ENCODE assay signal across 17 cellular contexts in genomic region chr20:46939566-46939965, GRCh38. TPM values are rescaled to one million over a fixed set of nuclear protein-coding genes. Genes with fewer than 3 reads are reported as not detected.
DNase-seq lines count a peak whose midpoint lies in the region; ATAC-seq and TF ChIP-seq lines count a peak whose summit lies in the region.
"Had no signal": no experiment of that assay in that cellular context is flagged by ENCODE, and none has a peak within 500 bp of the region (broad histone marks: within the 10 kb centered on the region; RNA-seq: fewer than 3 reads in every experiment).

No MANE protein-coding gene starts in this region.

- no peaks in the 10 kb centered on the region for H4K20me1 ChIP-seq in osteoblast (ENCODE audit: insufficient read depth, low read length)

- no peaks in the 10 kb centered on the region for H3K36me3 ChIP-seq in osteoblast (ENCODE audit: insufficient read depth, low read length)

- no peak overlapping the region for H3K27ac ChIP-seq in osteoblast (ENCODE audit: low read depth, low read length)
- H3K27ac ChIP-seq: HL-60 had no signal

- H3K4me3 ChIP-seq in osteoblast (ENCODE audit: insufficient read depth, low read length): no peak overlapping the region

- H3K9me3 Mint-ChIP-seq in activated CD8-positive, alpha-beta T cell treated with anti-CD3 and anti-CD28 coated beads, Interleukin-2, amount 10 ng/mL, durations not matched to agents 7 days and 5 days (ENCODE audit: insufficient read depth): no peaks in the 10 kb centered on the region
- H3K9me3 Mint-ChIP-seq: CD4-positive, alpha-beta memory T cell; H9; HFFc6 had no signal

- H3K9me3 ChIP-seq in osteoblast (ENCODE audit: low read depth, low read length): no peaks in the 10 kb centered on the region

- no peak overlapping the region for H2AFZ ChIP-seq in osteoblast (ENCODE audit: low read length)

- peak; percentile 6 for DNase-seq in SKM-1 treated with dmso at 0.1 percent for 144 hours (lab: John Stamatoyannopoulos, UW; ENCODE audit: unreplicated experiment)
- DNase-seq in SKM-1 (lab: John Stamatoyannopoulos, UW; ENCODE audit: unreplicated experiment): no peak
- DNase-seq in Caki2 (ENCODE audit: low read depth): peak; percentile 16
- DNase-seq in OCI-M1 (lab: John Stamatoyannopoulos, UW): peak; percentile 50
- DNase-seq in osteoblast (ENCODE audit: insufficient read length, low spot score, missing footprints): peak; percentile 55
- DNase-seq in stimulated activated CD4-positive, alpha-beta T cell treated with anti-CD3 and anti-CD28 coated beads, Interleukin-4, amount 100 ng/mL, for 24 hours: no peak
- DNase-seq in erythroblast (lab: John Stamatoyannopoulos, UW): no peak
- no peak for DNase-seq in activated CD8-positive, alpha-beta T cell treated with anti-CD3 and anti-CD28 coated beads, Interleukin-2, amount 10 ng/mL, durations not matched to agents 7 days and 5 days
- DNase-seq: C1 segment of cervical spinal cord; CD4-positive, alpha-beta memory T cell; DMS153; GF-D8; GOT3 had no signal

- no peak overlapping the region for H3K27ac Mint-ChIP-seq in activated CD8-positive, alpha-beta T cell treated with anti-CD3 and anti-CD28 coated beads, Interleukin-2, amount 10 ng/mL, durations not matched to agents 7 days and 5 days
- H3K27ac Mint-ChIP-seq: B cell, H9, HFFc6 had no signal

- CTCF ChIA-PET in activated CD8-positive, alpha-beta T cell treated with anti-CD3 and anti-CD28 coated beads, Interleukin-2, amount 10 ng/mL, durations not matched to agents 7 days and 5 days (lab: Charles Lee): no interaction called here

- no peaks in the 10 kb centered on the region for H3K27me3 ChIP-seq in osteoblast (ENCODE audit: insufficient read depth, low read length)

- TF ChIP-seq POLR2A in erythroblast (IDR thresholded peaks at IDR 0.05; ENCODE audit: low read length): no peak

- no peak for ATAC-seq in activated CD8-positive, alpha-beta T cell treated with anti-CD3 and anti-CD28 coated beads, Interleukin-2, amount 10 ng/mL, durations not matched to agents 7 days and 5 days

- POLR2A ChIA-PET in activated CD8-positive, alpha-beta T cell treated with anti-CD3 and anti-CD28 coated beads, Interleukin-2, amount 10 ng/mL, durations not matched to agents 7 days and 5 days (lab: Charles Lee): no interaction called here

- no peaks in the 10 kb centered on the region for H3K36me3 Mint-ChIP-seq in activated CD8-positive, alpha-beta T cell treated with anti-CD3 and anti-CD28 coated beads, Interleukin-2, amount 10 ng/mL, durations not matched to agents 7 days and 5 days (ENCODE audit: low read depth)
- H3K36me3 Mint-ChIP-seq: CD4-positive, alpha-beta memory T cell had no signal

- H3K4me3 Mint-ChIP-seq in activated CD8-positive, alpha-beta T cell treated with anti-CD3 and anti-CD28 coated beads, Interleukin-2, amount 10 ng/mL, durations not matched to agents 7 days and 5 days: no peak overlapping the region
- H3K4me3 Mint-ChIP-seq: B cell; CD4-positive, alpha-beta memory T cell; H9; HFFc6 had no signal

- H3K4me2 ChIP-seq in osteoblast (ENCODE audit: insufficient read depth, low read length): no peak overlapping the region

- in situ Hi-C loops in Caki2 (cut with HindIII; ENCODE audit: low pct_unique_long_range_greater_than_20kb, low sequenced_read_pairs): no loop called here

- H3K27me3 Mint-ChIP-seq in activated CD8-positive, alpha-beta T cell treated with anti-CD3 and anti-CD28 coated beads, Interleukin-2, amount 10 ng/mL, durations not matched to agents 7 days and 5 days (ENCODE audit: low read depth): peaks cover 6% of the 10 kb centered on the region

- H3K4me1 ChIP-seq in osteoblast (ENCODE audit: insufficient read depth, low read length): no peaks in the 10 kb centered on the region

- H3K79me2 ChIP-seq in osteoblast (ENCODE audit: insufficient read depth, low read length): no peaks in the 10 kb centered on the region

- no peaks in the 10 kb centered on the region for H3K4me1 Mint-ChIP-seq in activated CD8-positive, alpha-beta T cell treated with anti-CD3 and anti-CD28 coated beads, Interleukin-2, amount 10 ng/mL, durations not matched to agents 7 days and 5 days (ENCODE audit: low read depth)
- H3K4me1 Mint-ChIP-seq: B cell; CD4-positive, alpha-beta memory T cell had no signal

- no peak for TF ChIP-seq CTCF in osteoblast (IDR thresholded peaks at IDR 0.05; ENCODE audit: extremely low read depth, low read depth, low read length)

RNA-seq across cellular contexts. Expression of gene EYA2, which starts 44.9 kb away (rescaled TPM):
- not detected in 2 replicates for total RNA-seq in Caki2 (2014; rRNA removed; shearing (Covaris generic); ENCODE audit: low replicate concordance)
- 17.7 and 19.2 TPM in 2 replicates for total RNA-seq in osteoblast
- not detected for total RNA-seq in activated CD8-positive, alpha-beta T cell treated with anti-CD3 and anti-CD28 coated beads, Interleukin-2, amount 10 ng/mL, durations not matched to agents 7 days and 5 days
- total RNA-seq: CD4-positive, alpha-beta memory T cell had no signal

Comparison
In these comparisons a context has a peak if more than half of its experiments do, and no peak if none do; other contexts are left out.
1. DNase-seq: peak in SKM-1 treated with dmso at 0.1 percent for 144 hours (single experiment), Caki2 (single experiment), OCI-M1 (single experiment) and osteoblast (single experiment); none in SKM-1 (single experiment), stimulated activated CD4-positive, alpha-beta T cell treated with anti-CD3 and anti-CD28 coated beads, Interleukin-4, amount 100 ng/mL, for 24 hours (single experiment), erythroblast (0 of 2) and activated CD8-positive, alpha-beta T cell treated with anti-CD3 and anti-CD28 coated beads, Interleukin-2, amount 10 ng/mL, durations not matched to agents 7 days and 5 days (single experiment).
2. RNA of gene EYA2, which starts 44.9 kb away (total RNA-seq): 17.7 to 19.2 TPM in osteoblast; not detected in activated CD8-positive, alpha-beta T cell treated with anti-CD3 and anti-CD28 coated beads, Interleukin-2, amount 10 ng/mL, durations not matched to agents 7 days and 5 days and not detected in Caki2; every median in the first group is over 10 times any median in the second.